ENCODE assay signal across 16 cellular contexts in the genomic region with DNA sequence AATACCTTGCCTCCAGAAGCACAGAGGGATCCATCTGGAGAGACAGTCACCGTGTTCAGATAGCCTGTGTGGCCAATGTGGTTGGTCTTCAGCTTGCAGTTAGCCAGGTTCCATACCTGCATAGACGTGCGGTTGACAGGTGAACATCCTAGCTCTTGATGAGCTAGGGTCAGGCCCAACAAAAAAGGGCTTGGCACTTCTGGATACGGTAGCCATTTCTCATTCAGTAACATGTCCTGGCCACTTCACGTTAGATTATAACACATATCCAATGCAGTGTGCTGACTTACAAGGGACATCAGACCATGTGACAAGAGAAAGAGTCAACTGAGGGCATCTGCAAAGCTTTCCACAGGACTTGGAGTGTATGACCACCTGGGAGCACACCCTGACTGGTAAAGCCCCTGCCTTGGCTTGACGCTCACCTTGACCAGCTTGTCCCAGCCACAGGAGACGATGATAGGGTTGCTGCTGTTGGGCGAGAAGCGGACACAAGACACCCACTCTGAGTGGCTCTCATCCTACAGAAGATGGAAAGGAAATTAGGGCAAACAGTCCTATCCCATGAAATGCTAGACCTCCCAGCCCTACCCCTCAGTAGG. TPM values are rescaled to one million over a fixed set of nuclear protein-coding genes. Genes with fewer than 3 reads are reported as not detected.
DNase-seq lines count a peak whose midpoint lies in the region; ATAC-seq, FAIRE-seq and TF ChIP-seq lines count a peak whose summit lies in the region.
"Had no signal": no experiment of that assay in that cellular context is flagged by ENCODE, and none has a peak within 500 bp of the region (broad histone marks: within the 10 kb centered on the region; RNA-seq: fewer than 3 reads in every experiment).

No MANE protein-coding gene starts in this region.

- H3K9ac ChIP-seq in BLaER1 (no peak overlapping the region), DND-41 (ENCODE audit: low read depth, low read length) (no peak overlapping the region), mesenchymal stem cell (ENCODE audit: low read length) (peak overlapping the region; percentile 2)

- H3K27ac ChIP-seq in BLaER1 (no peak overlapping the region), DND-41 (ENCODE audit: low read length) (no peak overlapping the region), mesenchymal stem cell (ENCODE audit: low read length, poor library complexity, severe bottlenecking) (no peak overlapping the region), right cardiac atrium (ENCODE audit: low read length) (no peak overlapping the region)
- H3K27ac ChIP-seq: WERI-Rb-1 had no signal

- H3K14ac ChIP-seq in mesenchymal stem cell (ENCODE audit: low read length in 2 of 2), result no peak overlapping the region

- H3K18ac ChIP-seq in mesenchymal stem cell (ENCODE audit: low read depth in 1 of 2, low read length in 2 of 2), result no peak overlapping the region

- TF ChIP-seq CTCF in DND-41 (IDR thresholded peaks at IDR 0.05; ENCODE audit: borderline replicate concordance, extremely low read depth, low read length, poor library complexity, severe bottlenecking), result no peak

- peak overlapping the region in 1 of 2 experiments; percentile 53 for H3K23ac ChIP-seq in mesenchymal stem cell (ENCODE audit: low read length in 2 of 2)

- H3K79me2 ChIP-seq in DND-41 (ENCODE audit: insufficient read depth, low read length), result peaks cover 62% of the 10 kb centered on the region

- FAIRE-seq in H54 (lab: Jason Lieb, UNC), result no peak
- FAIRE-seq: kidney had no signal

- peak overlapping the region; percentile 30 for H3K4me3 Mint-ChIP-seq in activated CD4-positive, alpha-beta memory T cell treated with anti-CD3 and anti-CD28 coated beads, Interleukin-2, amount 10 ng/mL, durations not matched to agents 7 days and 5 days

- peaks cover 48% of the 10 kb centered on the region for H3K4me1 ChIP-seq in BLaER1
- peaks cover 34% of the 10 kb centered on the region for H3K4me1 ChIP-seq in DND-41 (ENCODE audit: insufficient read depth, low read length)
- peaks cover 18% of the 10 kb centered on the region for H3K4me1 ChIP-seq in mesenchymal stem cell (ENCODE audit: control insufficient read depth, insufficient read depth, low read depth, low read length)
- H3K4me1 ChIP-seq in right cardiac atrium (ENCODE audit: control insufficient read depth, insufficient read depth, low read length), result peaks cover 3% of the 10 kb centered on the region

- H3K4ac ChIP-seq in mesenchymal stem cell (ENCODE audit: low read depth in 1 of 2, low read length in 2 of 2), result no peak overlapping the region

- H3K4me2 ChIP-seq in BLaER1, result peak overlapping the region; percentile 98; the same call in 1 of the 2 replicates
- H3K4me2 ChIP-seq in DND-41 (ENCODE audit: insufficient read depth, low read length), result peak overlapping the region; percentile 37; the same call in 1 of the 2 replicates
- H3K4me2 ChIP-seq in mesenchymal stem cell (ENCODE audit: low read length, poor library complexity, severe bottlenecking), result no peak overlapping the region

- H2BK5ac ChIP-seq in mesenchymal stem cell (ENCODE audit: low read depth, low read length, poor library complexity, severe bottlenecking), result no peak overlapping the region

- H4K8ac ChIP-seq in mesenchymal stem cell (ENCODE audit: low read length), result no peak overlapping the region

- TF ChIP-seq POLR2A in H54 (IDR thresholded peaks at IDR 0.05; ENCODE audit: low read depth, low read length), result no peak

- no peak for DNase-seq in DND-41
- no peak for DNase-seq in activated CD4-positive, alpha-beta memory T cell treated with anti-CD3 and anti-CD28 coated beads, Interleukin-2, amount 10 ng/mL, durations not matched to agents 7 days and 5 days
- DNase-seq in mesenchymal stem cell, result no peak
- DNase-seq in H54 (ENCODE audit: insufficient read length, low spot score), result no peak
- DNase-seq in NCI-H2029 treated with DMSO at 0.1 percent for 48 hours (lab: John Stamatoyannopoulos, UW), result no peak
- no peak for DNase-seq in right cardiac atrium
- DNase-seq: C1 segment of cervical spinal cord, HCEC 1CT, kidney, NCI-H1105 treated with DMSO at 0.1 percent for 48 hours, NCI-H748 treated with DMSO at 0.1 percent for 48 hours, SHP77 treated with DMSO at 0.1 percent for 48 hours, substantia nigra, WERI-Rb-1 had no signal

- no peak overlapping the region for H2BK15ac ChIP-seq in mesenchymal stem cell (ENCODE audit: low read depth, poor library complexity, severe bottlenecking)

- H3K4me1 Mint-ChIP-seq in activated CD4-positive, alpha-beta memory T cell treated with anti-CD3 and anti-CD28 coated beads, Interleukin-2, amount 10 ng/mL, durations not matched to agents 7 days and 5 days, result peaks cover 64% of the 10 kb centered on the region

- H4K20me1 ChIP-seq in BLaER1 (peaks cover 93% of the 10 kb centered on the region), DND-41 (ENCODE audit: insufficient read depth, low read length) (peaks cover 57% of the 10 kb centered on the region)

- no peaks in the 10 kb centered on the region for H3K79me1 ChIP-seq in mesenchymal stem cell (replicated peaks; ENCODE audit: low read length, poor library complexity, severe bottlenecking)

- H3K36me3 ChIP-seq in BLaER1 (peaks cover 89% of the 10 kb centered on the region), DND-41 (ENCODE audit: insufficient read depth, low read length) (peaks cover 90% of the 10 kb centered on the region), mesenchymal stem cell (ENCODE audit: control insufficient read depth in 1 of 2, insufficient read depth in 2 of 2, low read depth in 1 of 2, low read length in 2 of 2) (peaks cover 77 to 86% of the 10 kb centered on the region in 2 experiments)

- POLR2A ChIA-PET in activated CD4-positive, alpha-beta memory T cell treated with anti-CD3 and anti-CD28 coated beads, Interleukin-2, amount 10 ng/mL, durations not matched to agents 7 days and 5 days (lab: Charles Lee), result interaction anchor here (30.9 to 31.8 kb wide), 2 partner anchors 2 to 10 kb away, joined by 1091 read pairs; a partner anchor contains a TSS

- no peak overlapping the region for H2AFZ ChIP-seq in DND-41 (ENCODE audit: low read depth, low read length)
- H2AFZ ChIP-seq in mesenchymal stem cell (ENCODE audit: low read depth, low read length), result no peak overlapping the region

- no peak overlapping the region for H2BK12ac ChIP-seq in mesenchymal stem cell (ENCODE audit: low read length in 2 of 2)

- intact Hi-C loops in right cardiac atrium (cut with DNase I), result no loop called here

- H3K4me3 ChIP-seq in BLaER1, result no peak overlapping the region
- peak overlapping the region in 1 of 2 experiments; percentile 23; a peak in 1 of 4 replicates for H3K4me3 ChIP-seq in DND-41 (ENCODE audit: low read depth in 1 of 2, low read length in 2 of 2)
- no peak overlapping the region for H3K4me3 ChIP-seq in mesenchymal stem cell (ENCODE audit: insufficient read depth in 1 of 2, low read depth in 1 of 2, low read length in 2 of 2)
- H3K4me3 ChIP-seq in right cardiac atrium (ENCODE audit: low read length), result no peak overlapping the region

- H3K27ac Mint-ChIP-seq in activated CD4-positive, alpha-beta memory T cell treated with anti-CD3 and anti-CD28 coated beads, Interleukin-2, amount 10 ng/mL, durations not matched to agents 7 days and 5 days, result peak overlapping the region; percentile 32

- H3K9me3 ChIP-seq in BLaER1 (no peaks in the 10 kb centered on the region), DND-41 (ENCODE audit: insufficient read depth, low read length, severe bottlenecking) (no peaks in the 10 kb centered on the region), mesenchymal stem cell (ENCODE audit: control insufficient read depth, low read length) (no peaks in the 10 kb centered on the region), right cardiac atrium (ENCODE audit: control insufficient read depth, low read length) (no peaks in the 10 kb centered on the region)

- CTCF ChIA-PET in activated CD4-positive, alpha-beta memory T cell treated with anti-CD3 and anti-CD28 coated beads, Interleukin-2, amount 10 ng/mL, durations not matched to agents 7 days and 5 days (lab: Charles Lee), result no interaction called here

- H3K36me3 Mint-ChIP-seq in activated CD4-positive, alpha-beta memory T cell treated with anti-CD3 and anti-CD28 coated beads, Interleukin-2, amount 10 ng/mL, durations not matched to agents 7 days and 5 days (ENCODE audit: low read depth), result peaks cover 92% of the 10 kb centered on the region

- H3K9me3 Mint-ChIP-seq in activated CD4-positive, alpha-beta memory T cell treated with anti-CD3 and anti-CD28 coated beads, Interleukin-2, amount 10 ng/mL, durations not matched to agents 7 days and 5 days, result no peaks in the 10 kb centered on the region

- ATAC-seq in DND-41 (ENCODE audit: insufficient read depth, low read depth), result no peak
- no peak for ATAC-seq in HG03439 (IDR thresholded peaks at IDR 0.05; ENCODE audit: unreplicated experiment)
- ATAC-seq in right cardiac atrium, result no peak

- no peaks in the 10 kb centered on the region for H3K27me3 Mint-ChIP-seq in activated CD4-positive, alpha-beta memory T cell treated with anti-CD3 and anti-CD28 coated beads, Interleukin-2, amount 10 ng/mL, durations not matched to agents 7 days and 5 days

- no peak overlapping the region for H2AK5ac ChIP-seq in mesenchymal stem cell (ENCODE audit: low read length, severe bottlenecking)

- H4K91ac ChIP-seq in mesenchymal stem cell (ENCODE audit: low read length), result no peak overlapping the region

- H3K27me3 ChIP-seq in BLaER1 (no peaks in the 10 kb centered on the region; the same call in 1 of the 2 replicates), DND-41 (ENCODE audit: insufficient read depth, low read length, poor library complexity) (no peaks in the 10 kb centered on the region), mesenchymal stem cell (ENCODE audit: control insufficient read depth in 1 of 2, insufficient read depth in 1 of 2, low read length in 2 of 2) (no peaks in the 10 kb centered on the region), right cardiac atrium (ENCODE audit: control insufficient read depth, insufficient read depth) (no peaks in the 10 kb centered on the region)

- WGBS in mesenchymal stem cell, result 96% methylated on average over 9 of the region's 9 CpGs
- 88% methylated on average over 9 of the region's 9 CpGs for WGBS in right cardiac atrium

- H2BK120ac ChIP-seq in mesenchymal stem cell (ENCODE audit: low read depth, low read length), result no peak overlapping the region

RNA-seq across cellular contexts. Expression of a gene that starts 4.5 kb away (rescaled TPM):
- total RNA-seq in activated CD4-positive, alpha-beta memory T cell treated with anti-CD3 and anti-CD28 coated beads, Interleukin-2, amount 10 ng/mL, durations not matched to agents 7 days and 5 days, result 1,000 to 10,000 TPM; 1,749 to 1,772 TPM
- 2,784 TPM for polyA plus RNA-seq in mesenchymal stem cell (2013, experiment 1 of 2)
- polyA plus RNA-seq in mesenchymal stem cell (2013, experiment 2 of 2), result 2,751 TPM
- total RNA-seq in right cardiac atrium, result 100 to 1,000 TPM; 698 to 874 (median 743) TPM
- polyA plus RNA-seq in right cardiac atrium, result 1,031 TPM

RNA-seq across cellular contexts. Expression of a gene that starts 16.1 kb away (rescaled TPM):
- 10 to 100 TPM; 42.4 to 43.7 TPM for total RNA-seq in activated CD4-positive, alpha-beta memory T cell treated with anti-CD3 and anti-CD28 coated beads, Interleukin-2, amount 10 ng/mL, durations not matched to agents 7 days and 5 days
- 19.1 TPM for polyA plus RNA-seq in mesenchymal stem cell (2013, experiment 1 of 2)
- 19.0 TPM for polyA plus RNA-seq in mesenchymal stem cell (2013, experiment 2 of 2)
- 10 to 100 TPM; 18.6 to 21.2 (median 21.0) TPM for total RNA-seq in right cardiac atrium
- 17.0 TPM for polyA plus RNA-seq in right cardiac atrium

RNA-seq across cellular contexts. Expression of a gene that starts 21.8 kb away (rescaled TPM):
- total RNA-seq in activated CD4-positive, alpha-beta memory T cell treated with anti-CD3 and anti-CD28 coated beads, Interleukin-2, amount 10 ng/mL, durations not matched to agents 7 days and 5 days, result 10 to 100 TPM; 24.0 to 24.2 TPM
- polyA plus RNA-seq in mesenchymal stem cell (2013, experiment 1 of 2), result 4.2 TPM
- polyA plus RNA-seq in mesenchymal stem cell (2013, experiment 2 of 2), result 4.0 TPM
- 10 to 100 TPM in 2 of 4 donors, 1 to 10 TPM in 2; 8.2 to 11.6 (median 10.6) TPM for total RNA-seq in right cardiac atrium
- 9.3 TPM for polyA plus RNA-seq in right cardiac atrium

RNA-seq across cellular contexts. Expression of a gene that starts 34.2 kb away (rescaled TPM):
- 1 to 10 TPM; 1.9 to 2.0 TPM for total RNA-seq in activated CD4-positive, alpha-beta memory T cell treated with anti-CD3 and anti-CD28 coated beads, Interleukin-2, amount 10 ng/mL, durations not matched to agents 7 days and 5 days
- 1.8 TPM for polyA plus RNA-seq in mesenchymal stem cell (2013, experiment 1 of 2)
- 1.4 TPM for polyA plus RNA-seq in mesenchymal stem cell (2013, experiment 2 of 2)
- total RNA-seq in right cardiac atrium, result 10 to 100 TPM in 1 of 4 donors, 1 to 10 TPM in 3; 3.8 to 13.1 (median 5.3) TPM
- 4.4 TPM for polyA plus RNA-seq in right cardiac atrium
